Comparison of ENCODE assay signal across 1 cellular context in genomic region chr12:124862768-124863408, GRCh38.
TF ChIP-seq lines count a peak whose summit lies in the region.

No MANE protein-coding gene starts in this region.

TF ChIP-seq in HepG2, 621 proteins besides CTCF, POLR2A, EP300 and RAD21 (continued from another document):
- TF ChIP-seq, protein P1, sequence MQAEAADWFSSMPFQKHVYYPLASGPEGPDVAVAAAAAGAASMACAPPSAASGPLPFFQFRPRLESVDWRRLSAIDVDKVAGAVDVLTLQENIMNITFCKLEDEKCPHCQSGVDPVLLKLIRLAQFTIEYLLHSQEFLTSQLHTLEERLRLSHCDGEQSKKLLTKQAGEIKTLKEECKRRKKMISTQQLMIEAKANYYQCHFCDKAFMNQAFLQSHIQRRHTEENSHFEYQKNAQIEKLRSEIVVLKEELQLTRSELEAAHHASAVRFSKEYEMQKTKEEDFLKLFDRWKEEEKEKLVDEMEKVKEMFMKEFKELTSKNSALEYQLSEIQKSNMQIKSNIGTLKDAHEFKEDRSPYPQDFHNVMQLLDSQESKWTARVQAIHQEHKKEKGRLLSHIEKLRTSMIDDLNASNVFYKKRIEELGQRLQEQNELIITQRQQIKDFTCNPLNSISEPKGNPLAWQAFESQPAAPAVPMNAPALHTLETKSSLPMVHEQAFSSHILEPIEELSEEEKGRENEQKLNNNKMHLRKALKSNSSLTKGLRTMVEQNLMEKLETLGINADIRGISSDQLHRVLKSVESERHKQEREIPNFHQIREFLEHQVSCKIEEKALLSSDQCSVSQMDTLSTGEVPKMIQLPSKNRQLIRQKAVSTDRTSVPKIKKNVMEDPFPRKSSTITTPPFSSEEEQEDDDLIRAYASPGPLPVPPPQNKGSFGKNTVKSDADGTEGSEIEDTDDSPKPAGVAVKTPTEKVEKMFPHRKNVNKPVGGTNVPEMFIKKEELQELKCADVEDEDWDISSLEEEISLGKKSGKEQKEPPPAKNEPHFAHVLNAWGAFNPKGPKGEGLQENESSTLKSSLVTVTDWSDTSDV (CRISPR knock-in tag; IDR thresholded peaks at IDR 0.05), result 0 out of 2 replicates have a peak, but pooled peaks have one; percentile 5
- TF ChIP-seq ZNF350 (CRISPR knock-in tag; IDR thresholded peaks at IDR 0.05; ENCODE audit: borderline replicate concordance, low read depth), result no peak
- TF ChIP-seq, protein P2, sequence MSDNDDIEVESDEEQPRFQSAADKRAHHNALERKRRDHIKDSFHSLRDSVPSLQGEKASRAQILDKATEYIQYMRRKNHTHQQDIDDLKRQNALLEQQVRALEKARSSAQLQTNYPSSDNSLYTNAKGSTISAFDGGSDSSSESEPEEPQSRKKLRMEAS (IDR thresholded peaks at IDR 0.05), result peak; percentile 43
TF ChIP-seq in HepG2: peak in this region for 29.
